Comparison of ENCODE assay signal across 17 cellular contexts in genomic region chr5:56746553-56746952, GRCh38.
"Had no signal": no experiment of that assay in that cellular context is flagged by ENCODE, and none has a peak within 500 bp of the region (broad histone marks: within the 10 kb centered on the region; RNA-seq: fewer than 3 reads in every experiment).

No MANE protein-coding gene starts in this region.

- H3K27me3 Mint-ChIP-seq: type B pancreatic cell had no signal

- H3K27ac Mint-ChIP-seq: natural killer cell, type B pancreatic cell had no signal

- DNase-seq: cortex of kidney; dorsolateral prefrontal cortex; effector CD8-positive, alpha-beta T cell; heart right ventricle; hypothalamus; kidney glomerular epithelial cell; mucosa of descending colon; natural killer cell; ovary; sigmoid colon; stimulated activated CD4-positive, alpha-beta T cell treated with anti-CD3 and anti-CD28 coated beads, Interleukin-2, amount 100 ng/mL, for 24 hours; stimulated activated CD4-positive, alpha-beta T cell treated with anti-CD3 and anti-CD28 coated beads, Interleukin-4, amount 100 ng/mL, for 4 hours; stimulated activated naive CD4-positive, alpha-beta T cell treated with Interleukin-2 at 50 U/mL for 16 hours had no signal

- ATAC-seq: heart right ventricle, mucosa of descending colon, natural killer cell had no signal

- H3K36me3 ChIP-seq: heart right ventricle, ovary, right atrium auricular region, sigmoid colon had no signal

- H3K27ac ChIP-seq: dorsolateral prefrontal cortex, heart right ventricle, ovary, right atrium auricular region, sigmoid colon, skin epidermis had no signal

- H3K4me3 ChIP-seq: dorsolateral prefrontal cortex, heart right ventricle, mucosa of descending colon, ovary, right atrium auricular region, sigmoid colon, skin epidermis had no signal

- H3K4me1 Mint-ChIP-seq: natural killer cell, neural crest cell had no signal

- H3K27me3 ChIP-seq: dorsolateral prefrontal cortex, heart right ventricle, ovary, right atrium auricular region, sigmoid colon had no signal

- H3K4me3 Mint-ChIP-seq: natural killer cell, neural crest cell, type B pancreatic cell had no signal

- H3K4me1 ChIP-seq: heart right ventricle, right atrium auricular region, sigmoid colon had no signal

- H3K36me3 Mint-ChIP-seq: natural killer cell, type B pancreatic cell had no signal

- H3K9me3 ChIP-seq: heart right ventricle, mucosa of descending colon, ovary, right atrium auricular region, sigmoid colon had no signal

- H3K9me3 Mint-ChIP-seq: natural killer cell, type B pancreatic cell had no signal
